ENCODE assay signal across 30 cellular contexts in the genomic region with DNA sequence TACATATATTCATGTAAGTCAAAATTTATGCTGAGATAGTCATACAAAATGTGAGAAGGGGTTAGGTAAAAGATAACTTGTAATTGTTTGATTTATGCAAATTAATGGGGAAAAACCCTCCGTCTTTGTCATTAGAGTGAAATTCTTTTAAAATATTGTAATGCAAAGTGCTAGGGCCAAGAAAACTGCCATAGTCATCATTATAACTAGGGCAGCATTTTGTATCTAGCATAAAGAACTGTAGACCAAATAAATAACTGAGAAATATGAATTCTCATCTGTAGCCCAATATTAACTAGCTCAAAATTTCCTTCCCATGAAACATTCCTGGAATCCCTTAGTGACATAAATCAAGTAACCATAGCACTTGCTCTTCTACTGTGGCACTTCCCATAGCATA.
"Had no signal": no experiment of that assay in that cellular context is flagged by ENCODE, and none has a peak within 500 bp of the region (broad histone marks: within the 10 kb centered on the region; RNA-seq: fewer than 3 reads in every experiment).

No MANE protein-coding gene starts in this region.

- H3K36me3 ChIP-seq: neutrophil, pancreas, spleen, thoracic aorta, thyroid gland, tibial nerve, upper lobe of left lung, vagina had no signal

- H3K9me3 Mint-ChIP-seq: nephron progenitor cell; stimulated activated memory B cell treated with anti-CD40 and anti-IgM and Interleukin-4, amounts not matched to agents 10 μg/mL and 1 μg/mL and 100 μg/mL, for 72 hours had no signal

- H3K9me3 ChIP-seq: neutrophil, pancreas, psoas muscle, thoracic aorta, thyroid gland, tibial nerve, upper lobe of left lung, vagina had no signal

- ATAC-seq: naive thymus-derived CD8-positive, alpha-beta T cell; natural killer cell treated with Interleukin-12 subunit alpha and Interleukin-12 subunit beta and Interleukin-15 and Interleukin-18, amount 100 ng/mL, for 72 hours; pancreas; psoas muscle; right cardiac atrium; sciatic nerve; stimulated activated memory B cell treated with anti-CD40 and anti-IgM and Interleukin-4, amounts not matched to agents 10 μg/mL and 1 μg/mL and 100 μg/mL, for 72 hours; stimulated activated naive CD8-positive, alpha-beta T cell treated with anti-CD3 and anti-CD28 coated beads, Interleukin-15, amount 100 ng/mL, for 72 hours; stimulated activated naive CD8-positive, alpha-beta T cell treated with anti-CD3 and anti-CD28 coated beads, Interleukin-15, Interleukin-2, amounts not matched to agents 100 U/mL and 50 U/mL, for 24 hours had no signal

- H3K4me3 ChIP-seq: pancreas, psoas muscle, skin epidermis, smooth muscle cell, spleen, thoracic aorta, thyroid gland, tibial nerve, upper lobe of left lung, vagina had no signal

- H3K27ac ChIP-seq: neutrophil, pancreas, psoas muscle, skin epidermis, spleen, thoracic aorta, thyroid gland, tibial nerve, upper lobe of left lung, vagina had no signal

- H3K27me3 ChIP-seq: neutrophil, pancreas, spleen, thyroid gland, tibial nerve, upper lobe of left lung, vagina had no signal

- H3K4me2 ChIP-seq: smooth muscle cell had no signal

- H3K27ac Mint-ChIP-seq: naive thymus-derived CD8-positive, alpha-beta T cell; natural killer cell treated with Interleukin-12 subunit alpha and Interleukin-12 subunit beta and Interleukin-15 and Interleukin-18, amount 100 ng/mL, for 72 hours; nephron progenitor cell; progenitor cell of endocrine pancreas; stimulated activated memory B cell treated with anti-CD40 and anti-IgM and Interleukin-4, amounts not matched to agents 10 μg/mL and 1 μg/mL and 100 μg/mL, for 72 hours; stimulated activated naive CD8-positive, alpha-beta T cell treated with anti-CD3 and anti-CD28 coated beads, Interleukin-15, amount 100 ng/mL, for 72 hours had no signal

- H3K36me3 Mint-ChIP-seq: natural killer cell treated with Interleukin-12 subunit alpha and Interleukin-12 subunit beta and Interleukin-15 and Interleukin-18, amount 100 ng/mL, for 72 hours; stimulated activated memory B cell treated with anti-CD40 and anti-IgM and Interleukin-4, amounts not matched to agents 10 μg/mL and 1 μg/mL and 100 μg/mL, for 72 hours had no signal

- H3K4me1 ChIP-seq: pancreas, psoas muscle, spleen, thyroid gland, tibial nerve, upper lobe of left lung, vagina had no signal

- H3K4me3 Mint-ChIP-seq: naive thymus-derived CD8-positive, alpha-beta T cell; natural killer cell treated with Interleukin-12 subunit alpha and Interleukin-12 subunit beta and Interleukin-15 and Interleukin-18, amount 100 ng/mL, for 72 hours; nephron progenitor cell; neural crest cell; stimulated activated memory B cell treated with anti-CD40 and anti-IgM and Interleukin-4, amounts not matched to agents 10 μg/mL and 1 μg/mL and 100 μg/mL, for 72 hours; stimulated activated naive CD8-positive, alpha-beta T cell treated with anti-CD3 and anti-CD28 coated beads, Interleukin-15, amount 100 ng/mL, for 72 hours had no signal

- FAIRE-seq: urothelium cell line had no signal

- DNase-seq: naive thymus-derived CD8-positive, alpha-beta T cell; nephron progenitor cell; nucleus accumbens; pancreas; psoas muscle; right cardiac atrium; spleen; stimulated activated CD4-positive, alpha-beta T cell treated with anti-CD3 and anti-CD28 coated beads, Interleukin-12 subunit alpha, Interleukin-12 subunit beta, amount 100 ng/mL, for 4 hours; stimulated activated CD4-positive, alpha-beta T cell treated with anti-CD3 and anti-CD28 coated beads, Interleukin-1b, Interleukin-23, amount 100 ng/mL, for 48 hours; stimulated activated CD4-positive, alpha-beta T cell treated with anti-CD3 and anti-CD28 coated beads, Interleukin-4, amount 100 ng/mL, for 1 hour; stimulated activated CD4-positive, alpha-beta T cell treated with anti-CD3 and anti-CD28 coated beads, Interleukin-4, amount 100 ng/mL, for 4 hours; stimulated activated CD8-positive, alpha-beta memory T cell treated with anti-CD3 and anti-CD28 coated beads, Interleukin-4, amount 100 ng/mL, for 48 hours; stimulated activated naive CD4-positive, alpha-beta T cell; stimulated activated naive CD8-positive, alpha-beta T cell treated with anti-CD3 and anti-CD28 coated beads, Interleukin-15, amount 100 ng/mL, for 72 hours; stimulated activated naive CD8-positive, alpha-beta T cell treated with anti-CD3 and anti-CD28 coated beads, Interleukin-15, Interleukin-2, amounts not matched to agents 100 U/mL and 50 U/mL, for 24 hours; thyroid gland; trophoblast cell; upper lobe of left lung had no signal

- H3K4me1 Mint-ChIP-seq: naive thymus-derived CD8-positive, alpha-beta T cell; nephron progenitor cell; neural crest cell; stimulated activated memory B cell treated with anti-CD40 and anti-IgM and Interleukin-4, amounts not matched to agents 10 μg/mL and 1 μg/mL and 100 μg/mL, for 72 hours; stimulated activated naive CD8-positive, alpha-beta T cell treated with anti-CD3 and anti-CD28 coated beads, Interleukin-15, amount 100 ng/mL, for 72 hours had no signal

- H3K27me3 Mint-ChIP-seq: naive thymus-derived CD8-positive, alpha-beta T cell; natural killer cell treated with Interleukin-12 subunit alpha and Interleukin-12 subunit beta and Interleukin-15 and Interleukin-18, amount 100 ng/mL, for 72 hours; progenitor cell of endocrine pancreas; stimulated activated memory B cell treated with anti-CD40 and anti-IgM and Interleukin-4, amounts not matched to agents 10 μg/mL and 1 μg/mL and 100 μg/mL, for 72 hours; stimulated activated naive CD8-positive, alpha-beta T cell treated with anti-CD3 and anti-CD28 coated beads, Interleukin-15, amount 100 ng/mL, for 72 hours had no signal
